ENCODE assay signal across 22 cellular contexts in the genomic region with DNA sequence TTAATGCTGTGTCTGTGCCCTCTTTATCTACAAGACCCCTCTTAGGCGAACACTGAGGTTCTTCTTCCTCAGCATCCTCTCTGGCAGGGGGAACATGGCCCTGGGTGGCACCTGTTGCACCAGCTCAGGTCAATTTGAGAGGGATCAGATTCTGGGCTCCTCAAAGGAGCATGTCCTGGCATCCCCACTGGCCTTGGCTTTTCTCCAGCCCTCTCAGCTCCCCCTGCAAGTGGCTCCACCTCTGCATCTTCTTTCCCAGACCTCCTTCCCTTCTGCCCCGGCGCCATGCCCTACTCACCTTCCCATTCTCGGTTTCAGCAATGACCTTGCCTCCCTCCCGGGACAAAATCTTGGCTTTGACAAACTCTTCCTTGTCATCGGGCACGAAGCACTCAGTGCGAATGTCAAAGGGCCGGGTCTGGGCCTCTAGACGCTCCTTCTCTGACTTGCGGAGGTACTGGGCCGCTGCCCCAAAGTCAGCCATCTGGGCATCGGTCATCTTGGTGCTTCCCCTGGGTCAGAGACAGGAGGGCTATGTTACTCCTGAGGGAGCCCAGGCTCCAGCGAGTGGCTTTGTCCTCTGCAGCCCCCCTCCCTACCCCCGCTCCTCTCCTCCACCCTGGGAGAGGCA. TPM values are rescaled to one million over a fixed set of nuclear protein-coding genes. Genes with fewer than 3 reads are reported as not detected.
"Had no signal": no experiment of that assay in that cellular context is flagged by ENCODE, and none has a peak within 500 bp of the region (broad histone marks: within the 10 kb centered on the region; RNA-seq: fewer than 3 reads in every experiment).

No MANE protein-coding gene starts in this region.

- H3K4me1 ChIP-seq: adrenal gland had no signal

- H3K9me3 ChIP-seq: adrenal gland had no signal

- H3K27me3 ChIP-seq: adrenal gland had no signal

- H3K27ac ChIP-seq: adrenal gland had no signal

- DNase-seq: activated CD4-positive, alpha-beta T cell treated with anti-CD3 and anti-CD28 coated beads for 4 hours; activated CD8-positive, alpha-beta memory T cell treated with anti-CD3 and anti-CD28 coated beads, Interleukin-2, amount 50 U/mL, for 48 hours; activated CD8-positive, alpha-beta T cell treated with anti-CD3 and anti-CD28 coated beads for 36 hours; activated naive CD4-positive, alpha-beta T cell treated with anti-CD3 and anti-CD28 coated beads, Interleukin-2, amount 50 U/mL, for 16 hours; activated naive CD8-positive, alpha-beta T cell treated with anti-CD3 and anti-CD28 coated beads, Interleukin-2, amount 10 ng/mL, durations not matched to agents 7 days and 5 days; activated T-cell treated with anti-CD3 and anti-CD28 coated beads, Interleukin-2, amount 50 U/mL, for 1 hour; central memory CD4-positive, alpha-beta T cell; NCI-H146; NCI-H187 treated with DMSO at 0.1 percent for 48 hours; NCI-H2081 treated with DMSO at 0.1 percent for 48 hours; NCI-H226; NCI-H526 treated with DMSO at 0.1 percent for 48 hours; NCI-H82; OCI-M1; RPMI8226; SHP77 had no signal

- H3K4me3 ChIP-seq: adrenal gland, K562 had no signal

- H3K36me3 ChIP-seq: adrenal gland had no signal

- ATAC-seq: activated CD4-positive, CD25-positive, alpha-beta regulatory T cell treated with anti-CD3 and anti-CD28 coated beads, Interleukin-2, amount 50 U/mL, for 24 hours; activated CD8-positive, alpha-beta T cell treated with anti-CD3 and anti-CD28 coated beads for 36 hours; K562; Panc1 had no signal

RNA-seq across cellular contexts. Expression of a gene that starts 1.2 kb away (rescaled TPM):
- total RNA-seq: activated CD8-positive, alpha-beta T cell treated with anti-CD3 and anti-CD28 coated beads for 36 hours; activated naive CD8-positive, alpha-beta T cell treated with anti-CD3 and anti-CD28 coated beads, Interleukin-2, amount 10 ng/mL, durations not matched to agents 7 days and 5 days; K562; NCI-H460; SK-MEL-5 had no signal
- polyA plus RNA-seq: K562 had no signal

RNA-seq across cellular contexts. Expression of a gene that starts 28.6 kb away (rescaled TPM):
- total RNA-seq: activated CD8-positive, alpha-beta T cell treated with anti-CD3 and anti-CD28 coated beads for 36 hours; activated naive CD8-positive, alpha-beta T cell treated with anti-CD3 and anti-CD28 coated beads, Interleukin-2, amount 10 ng/mL, durations not matched to agents 7 days and 5 days; K562; NCI-H460 had no signal
- polyA plus RNA-seq: K562 had no signal

RNA-seq across cellular contexts. Expression of a gene that starts 30.0 kb away (rescaled TPM):
- total RNA-seq: activated CD8-positive, alpha-beta T cell treated with anti-CD3 and anti-CD28 coated beads for 36 hours; activated naive CD8-positive, alpha-beta T cell treated with anti-CD3 and anti-CD28 coated beads, Interleukin-2, amount 10 ng/mL, durations not matched to agents 7 days and 5 days; K562; NCI-H460; SK-MEL-5 had no signal

RNA-seq across cellular contexts. Expression of a gene that starts 34.2 kb away (rescaled TPM):
- total RNA-seq: activated CD8-positive, alpha-beta T cell treated with anti-CD3 and anti-CD28 coated beads for 36 hours; adrenal gland; K562; NCI-H460; SK-MEL-5 had no signal
- polyA plus RNA-seq: K562 had no signal

RNA-seq across cellular contexts. Expression of a gene that starts 41.9 kb away (rescaled TPM):
- total RNA-seq: activated CD8-positive, alpha-beta T cell treated with anti-CD3 and anti-CD28 coated beads for 36 hours; activated naive CD8-positive, alpha-beta T cell treated with anti-CD3 and anti-CD28 coated beads, Interleukin-2, amount 10 ng/mL, durations not matched to agents 7 days and 5 days; K562; SK-MEL-5 had no signal
